In genomic region chr1:156126043-156126700, GRCh38 we compare ENCODE assay signal across 8 cellular contexts. TPM values are rescaled to one million over a fixed set of nuclear protein-coding genes. Genes with fewer than 3 reads are reported as not detected.
DNase-seq lines count a peak whose midpoint lies in the region; ATAC-seq and TF ChIP-seq lines count a peak whose summit lies in the region.

No MANE protein-coding gene starts in this region.

- CTCF ChIA-PET in A673 (lab: Charles Lee): interaction anchor here (6.6 kb wide), 1 partner anchor 29 kb away, joined by 56 read pairs; no protein-coding TSS in a partner anchor

- peak overlapping the region; percentile 79 for H3K9ac ChIP-seq in KMS-11

- H3K4me3 ChIP-seq in A673 (ENCODE audit: low read depth, low read length, poor library complexity, severe bottlenecking) (no peak overlapping the region), KMS-11 (IDR thresholded peaks at IDR 0.05; ENCODE audit: insufficient read depth, low read depth, low read length) (peak overlapping the region; percentile 95), cardiac fibroblast (replicated peaks in 1 of 2; ENCODE audit: low read depth in 2 of 2, low read length in 2 of 2) (peak overlapping the region; percentile 17 to 36)

- DNase-seq in A673 (ENCODE audit: low spot score) (peak; percentile 69), T-helper 2 cell (peak; percentile 26 to 68 (median 59)), cardiac fibroblast (ENCODE audit: low read depth in 2 of 2) (peak; percentile 98 to 99), left kidney (ENCODE audit: low read depth, low spot score) (peak; percentile 92)
- peak in 4 of 6 experiments; percentile 4 to 57 (median 42) for DNase-seq in stimulated activated naive CD4-positive, alpha-beta T cell (lab: John Stamatoyannopoulos, UW)

- peak overlapping the region; percentile 22; the same call in 1 of the 2 replicates for H2AFZ ChIP-seq in KMS-11 (ENCODE audit: low read depth)

- POLR2A ChIA-PET in A673 (lab: Charles Lee; ENCODE audit: low non-redundant PET): no interaction called here

- intact Hi-C loops in A673 (cut with micrococcal nuclease; ENCODE audit: unreplicated experiment): no loop called here

- H3K9me3 ChIP-seq in A673 (ENCODE audit: low read depth, low read length, poor library complexity, severe bottlenecking): no peaks in the 10 kb centered on the region

- H3K27ac ChIP-seq in A673 (ENCODE audit: low read depth, low read length, poor library complexity, severe bottlenecking) (peak overlapping the region; percentile 71), KMS-11 (peak overlapping the region; percentile 90)

- H3K36me3 ChIP-seq in A673 (ENCODE audit: insufficient read depth, low read length, poor library complexity, severe bottlenecking): peaks cover 11% of the 10 kb centered on the region
- H3K36me3 ChIP-seq in KMS-11 (ENCODE audit: insufficient read depth): no peaks in the 10 kb centered on the region

- no peaks in the 10 kb centered on the region for H4K20me1 ChIP-seq in KMS-11 (ENCODE audit: insufficient read depth)

- BruUV-seq in A673 (replicated peaks; lab: Mats Ljungman, UMichigan): no TSS peak

- peak; percentile 39 for ATAC-seq in GM18498 (IDR thresholded peaks at IDR 0.05; ENCODE audit: unreplicated experiment)
- no peak for ATAC-seq in HG02870 (IDR thresholded peaks at IDR 0.05; ENCODE audit: unreplicated experiment)

- H3K4me1 ChIP-seq in A673 (ENCODE audit: insufficient read depth, low read length, poor library complexity, severe bottlenecking) (peaks cover 82% of the 10 kb centered on the region), KMS-11 (ENCODE audit: low read depth, poor library complexity, severe bottlenecking) (peaks cover 95% of the 10 kb centered on the region)

- peak; percentile 54 for TF ChIP-seq CTCF in A673 (conservative IDR thresholded peaks at IDR 0.05; ENCODE audit: low read depth, low read length)
- peak; percentile 77 for TF ChIP-seq CTCF in KMS-11 (conservative IDR thresholded peaks at IDR 0.05; ENCODE audit: low read depth, low read length)
- TF ChIP-seq CTCF in cardiac fibroblast (IDR thresholded peaks at IDR 0.05; ENCODE audit: low read depth, low read length): peak; percentile 68

- H3K4me2 ChIP-seq in KMS-11: peak overlapping the region; percentile 92

- H3K79me2 ChIP-seq in KMS-11 (ENCODE audit: insufficient read depth, low read depth): peaks cover 63% of the 10 kb centered on the region

- H3K27me3 ChIP-seq in A673 (replicated peaks; ENCODE audit: insufficient read depth, low read depth, low read length, poor library complexity) (no peaks in the 10 kb centered on the region), KMS-11 (ENCODE audit: insufficient read depth, low read depth) (no peaks in the 10 kb centered on the region)

RNA-seq across cellular contexts. Expression of gene LMNA, which starts 11.7 kb away (rescaled TPM):
- 204 and 225 TPM in 2 replicates for total RNA-seq in A673 (2021)

RNA-seq across cellular contexts. Expression of gene SEMA4A, which starts 27.2 kb away (rescaled TPM):
- total RNA-seq in A673 (2021): 0.77 and 0.92 TPM in 2 replicates

RNA-seq across cellular contexts. Expression of gene MEX3A, which starts 43.9 kb away (rescaled TPM):
- total RNA-seq in A673 (2021): 90.0 and 92.5 TPM in 2 replicates

Comparison
In these comparisons a context has a peak if more than half of its experiments do, and no peak if none do; other contexts are left out.
1. DNase-seq: peak in every context shown above with its lines; median percentile 98 in cardiac fibroblast; 92 in left kidney; 69 in A673; 59 in T-helper 2 cell; 42 in stimulated activated naive CD4-positive, alpha-beta T cell.